Comparison of ENCODE assay signal across 27 cellular contexts in genomic region chr1:174736831-174737230, GRCh38.
"Had no signal": no experiment of that assay in that cellular context is flagged by ENCODE, and none has a peak within 500 bp of the region (broad histone marks: within the 10 kb centered on the region; RNA-seq: fewer than 3 reads in every experiment).

No MANE protein-coding gene starts in this region.

- H3K27ac Mint-ChIP-seq: naive thymus-derived CD8-positive, alpha-beta T cell; nephron; stimulated activated memory B cell treated with anti-CD40 and anti-IgM and Interleukin-4, amounts not matched to agents 10 μg/mL and 1 μg/mL and 100 μg/mL, for 72 hours; stimulated activated naive CD8-positive, alpha-beta T cell treated with anti-CD3 and anti-CD28 coated beads, Interleukin-15, amount 100 ng/mL, for 72 hours; type B pancreatic cell had no signal

- H3K27me3 Mint-ChIP-seq: naive thymus-derived CD8-positive, alpha-beta T cell; stimulated activated memory B cell treated with anti-CD40 and anti-IgM and Interleukin-4, amounts not matched to agents 10 μg/mL and 1 μg/mL and 100 μg/mL, for 72 hours; stimulated activated naive CD8-positive, alpha-beta T cell treated with anti-CD3 and anti-CD28 coated beads, Interleukin-15, amount 100 ng/mL, for 72 hours; type B pancreatic cell had no signal

- H3K27ac ChIP-seq: left lung, lower lobe of right lung, parathyroid adenoma, right atrium auricular region, right lobe of liver, tibial nerve, vagina had no signal

- DNase-seq: hippocampal formation; immature natural killer cell; kidney; left colon; left lung; lower lobe of right lung; mammary epithelial cell; mesenchymal stem cell; naive thymus-derived CD8-positive, alpha-beta T cell; occipital lobe; right lobe of liver; stimulated activated CD4-positive, alpha-beta T cell treated with anti-CD3 and anti-CD28 coated beads, Interleukin-1b, Interleukin-23, amount 100 ng/mL, for 48 hours; stimulated activated CD4-positive, alpha-beta T cell treated with anti-CD3 and anti-CD28 coated beads, Interleukin-2, amount 100 ng/mL, for 48 hours; stimulated activated CD4-positive, alpha-beta T cell treated with anti-CD3 and anti-CD28 coated beads, Interleukin-4, amount 100 ng/mL, for 4 hours; stimulated activated CD8-positive, alpha-beta memory T cell treated with anti-CD3 and anti-CD28 coated beads, Interleukin-4, amount 100 ng/mL, for 48 hours; stimulated activated naive CD4-positive, alpha-beta T cell treated with Interleukin-2 at 50 U/mL for 16 hours; stimulated activated naive CD8-positive, alpha-beta T cell treated with anti-CD3 and anti-CD28 coated beads, Interleukin-15, amount 100 ng/mL, for 72 hours; substantia nigra had no signal

- H3K9me3 Mint-ChIP-seq: neural crest cell had no signal

- H3K4me1 Mint-ChIP-seq: nephron; neural crest cell; stimulated activated naive CD8-positive, alpha-beta T cell treated with anti-CD3 and anti-CD28 coated beads, Interleukin-15, amount 100 ng/mL, for 72 hours had no signal

- H3K9ac ChIP-seq: parathyroid adenoma had no signal

- H3K4me1 ChIP-seq: lower lobe of right lung, parathyroid adenoma, right atrium auricular region, tibial nerve, vagina had no signal

- H3K4me3 Mint-ChIP-seq: immature natural killer cell; naive thymus-derived CD8-positive, alpha-beta T cell; nephron; neural crest cell; stimulated activated memory B cell treated with anti-CD40 and anti-IgM and Interleukin-4, amounts not matched to agents 10 μg/mL and 1 μg/mL and 100 μg/mL, for 72 hours; stimulated activated naive CD8-positive, alpha-beta T cell treated with anti-CD3 and anti-CD28 coated beads, Interleukin-15, amount 100 ng/mL, for 72 hours; type B pancreatic cell had no signal

- ATAC-seq: left colon; left lung; lower lobe of right lung; naive thymus-derived CD8-positive, alpha-beta T cell; right lobe of liver; stimulated activated memory B cell treated with anti-CD40 and anti-IgM and Interleukin-4, amounts not matched to agents 10 μg/mL and 1 μg/mL and 100 μg/mL, for 72 hours; stimulated activated naive CD8-positive, alpha-beta T cell treated with anti-CD3 and anti-CD28 coated beads, Interleukin-15, amount 100 ng/mL, for 72 hours had no signal

- H3K9me3 ChIP-seq: right atrium auricular region, right lobe of liver, vagina had no signal

- H3K27me3 ChIP-seq: left lung, right atrium auricular region, right lobe of liver, tibial nerve, vagina had no signal

- H3K36me3 ChIP-seq: left lung, lower lobe of right lung, right atrium auricular region, right lobe of liver, tibial nerve, vagina had no signal

- H3K4me3 ChIP-seq: left lung, lower lobe of right lung, right atrium auricular region, right lobe of liver, smooth muscle cell, tibial nerve, vagina had no signal
